In genomic region chr5:170632985-170633234, GRCh38 we compare ENCODE assay signal across 8 cellular contexts.
A peak's percentile ranks its signal among the peaks of the same experiment; 100 is the strongest.
DNase-seq lines count a peak whose midpoint lies in the region; ATAC-seq and TF ChIP-seq lines count a peak whose summit lies in the region.

No MANE protein-coding gene starts in this region.

- H3K4me3 ChIP-seq in CD4-positive, CD25-positive, alpha-beta regulatory T cell (ENCODE audit: low read depth, low read length): no peak overlapping the region
- peak overlapping the region; percentile 31 for H3K4me3 ChIP-seq in HEK293 (ENCODE audit: low read depth, low read length)

- peaks cover 0 to 2% (median 0%) of the 10 kb centered on the region in 7 donors for H3K9me3 Mint-ChIP-seq in CD4-positive, CD25-positive, alpha-beta regulatory T cell

- no peaks in the 10 kb centered on the region for H3K36me3 ChIP-seq in CD4-positive, CD25-positive, alpha-beta regulatory T cell (ENCODE audit: control insufficient read depth, insufficient read depth, low read length)
- H3K36me3 ChIP-seq in HEK293 (ENCODE audit: control insufficient read depth in 2 of 2, insufficient read depth in 1 of 2, low read length in 2 of 2): no peaks in the 10 kb centered on the region

- DNase-seq in CD4-positive, CD25-positive, alpha-beta regulatory T cell: peak; percentile 16 to 31 (median 22)
- peak; percentile 20 for DNase-seq in T1000 (lab: John Stamatoyannopoulos, UW)
- DNase-seq in T47D (ENCODE audit: low read depth in 1 of 2, low spot score in 1 of 2): peak; percentile 39 to 49
- DNase-seq in left kidney (ENCODE audit: low read depth, low spot score): peak; percentile 93
- peak; percentile 62 for DNase-seq in stimulated activated CD4-positive, alpha-beta T cell treated with anti-CD3 and anti-CD28 coated beads, Interleukin-4, amount 100 ng/mL, for 1 hour
- no peak for DNase-seq in cerebellar nuclear complex (lab: John Stamatoyannopoulos, UW)

- H3K4me1 ChIP-seq in CD4-positive, CD25-positive, alpha-beta regulatory T cell (ENCODE audit: control insufficient read depth, insufficient read depth, low read length, poor library complexity, severe bottlenecking): peaks cover 9% of the 10 kb centered on the region
- peaks cover 6% of the 10 kb centered on the region for H3K4me1 ChIP-seq in HEK293 (ENCODE audit: control insufficient read depth, insufficient read depth, low read length)

- H3K36me3 Mint-ChIP-seq in CD4-positive, CD25-positive, alpha-beta regulatory T cell: no peaks in the 10 kb centered on the region

- POLR2A ChIA-PET in HEK293 (lab: Yijun Ruan, JAX): no interaction called here

- peak; percentile 97 for TF ChIP-seq CTCF in HEK293 (tag by site-specific recombination; IDR thresholded peaks at IDR 0.05)

- peaks cover 25% of the 10 kb centered on the region for H3K27me3 Mint-ChIP-seq in CD4-positive, CD25-positive, alpha-beta regulatory T cell

- ATAC-seq in CD4-positive, CD25-positive, alpha-beta regulatory T cell (ENCODE audit: low read depth in 2 of 2): no peak
- ATAC-seq in HG03520 (IDR thresholded peaks at IDR 0.05; ENCODE audit: unreplicated experiment): no peak

- H3K27me3 ChIP-seq in CD4-positive, CD25-positive, alpha-beta regulatory T cell (ENCODE audit: control insufficient read depth, insufficient read depth, low read length): no peaks in the 10 kb centered on the region

- H3K4me1 Mint-ChIP-seq in CD4-positive, CD25-positive, alpha-beta regulatory T cell: peaks cover 0 to 21% (median 9%) of the 10 kb centered on the region in 4 donors

- in situ Hi-C loops in T47D (cut with HindIII; ENCODE audit: low pct_unique_long_range_greater_than_20kb, low sequenced_read_pairs): no loop called here

- H3K27ac Mint-ChIP-seq in CD4-positive, CD25-positive, alpha-beta regulatory T cell: peak overlapping the region; percentile 57 to 82 (median 67)

- peak overlapping the region in 3 of 4 donors; percentile 13 to 82 (median 67) for H3K4me3 Mint-ChIP-seq in CD4-positive, CD25-positive, alpha-beta regulatory T cell

- CTCF ChIA-PET in HEK293 (lab: Yijun Ruan, JAX): interaction anchor here (0.6 to 3.7 kb wide), 30 partner anchors 9 to 709 kb away, joined by 3 to 47 read pairs (median 5); no protein-coding TSS in a partner anchor

- H3K9me3 ChIP-seq in CD4-positive, CD25-positive, alpha-beta regulatory T cell (ENCODE audit: control insufficient read depth in 2 of 2, low read length in 2 of 2): no peaks in the 10 kb centered on the region
- H3K9me3 ChIP-seq in HEK293 (ENCODE audit: control insufficient read depth, insufficient read depth, low read depth, low read length): no peaks in the 10 kb centered on the region

- no peak overlapping the region for H3K27ac ChIP-seq in CD4-positive, CD25-positive, alpha-beta regulatory T cell (ENCODE audit: insufficient read depth, low read length, poor library complexity, severe bottlenecking)
- no peak overlapping the region for H3K27ac ChIP-seq in HEK293 (ENCODE audit: extremely low read depth, low read depth, low read length)

TF ChIP-seq in HEK293, 187 proteins besides CTCF, POLR2A, EP300 and RAD21 (continues in another document):
- TF ChIP-seq ZNF639 (tag by site-specific recombination; IDR thresholded peaks at IDR 0.05) (no peak), ZNF600 (tag by site-specific recombination; IDR thresholded peaks at IDR 0.05) (no peak), KLF9 (tag by site-specific recombination; IDR thresholded peaks at IDR 0.05; ENCODE audit: low read depth) (peak; percentile 33; the same call in 1 of the 2 replicates), SP7 (tag by site-specific recombination; IDR thresholded peaks at IDR 0.05) (peak; percentile 60; the same call in 1 of the 2 replicates), ZNF398 (tag by site-specific recombination; IDR thresholded peaks at IDR 0.05) (no peak), KLF1 (tag by site-specific recombination; IDR thresholded peaks at IDR 0.05) (peak; percentile 70), ZXDB (tag by site-specific recombination; IDR thresholded peaks at IDR 0.05) (peak; percentile 75; the same call in 1 of the 2 replicates), ZFP37 (tag by site-specific recombination; IDR thresholded peaks at IDR 0.05) (0 out of 2 replicates have a peak, but pooled peaks have one; percentile 34), GLIS2 (tag by site-specific recombination; IDR thresholded peaks at IDR 0.05) (0 out of 2 replicates have a peak, but pooled peaks have one; percentile 16), ZNF157 (tag by site-specific recombination; IDR thresholded peaks at IDR 0.05) (no peak), PRDM2 (tag by site-specific recombination; IDR thresholded peaks at IDR 0.05; ENCODE audit: borderline replicate concordance) (0 out of 2 replicates have a peak, but pooled peaks have one; percentile 47), ZNF391 (tag by site-specific recombination; IDR thresholded peaks at IDR 0.05; ENCODE audit: borderline replicate concordance, low read depth) (peak; percentile 54; the same call in 1 of the 2 replicates), ZNF701 (tag by site-specific recombination; IDR thresholded peaks at IDR 0.05) (0 out of 2 replicates have a peak, but pooled peaks have one; percentile 12)

Comparison
In these comparisons a context has a peak if more than half of its experiments do, and no peak if none do; other contexts are left out.
1. DNase-seq: peak in CD4-positive, CD25-positive, alpha-beta regulatory T cell (3 of 3), T1000 (single experiment), T47D (2 of 2), left kidney (single experiment) and stimulated activated CD4-positive, alpha-beta T cell treated with anti-CD3 and anti-CD28 coated beads, Interleukin-4, amount 100 ng/mL, for 1 hour (single experiment); none in cerebellar nuclear complex (0 of 2).